ENCODE assay signal across 10 cellular contexts in the genomic region with DNA sequence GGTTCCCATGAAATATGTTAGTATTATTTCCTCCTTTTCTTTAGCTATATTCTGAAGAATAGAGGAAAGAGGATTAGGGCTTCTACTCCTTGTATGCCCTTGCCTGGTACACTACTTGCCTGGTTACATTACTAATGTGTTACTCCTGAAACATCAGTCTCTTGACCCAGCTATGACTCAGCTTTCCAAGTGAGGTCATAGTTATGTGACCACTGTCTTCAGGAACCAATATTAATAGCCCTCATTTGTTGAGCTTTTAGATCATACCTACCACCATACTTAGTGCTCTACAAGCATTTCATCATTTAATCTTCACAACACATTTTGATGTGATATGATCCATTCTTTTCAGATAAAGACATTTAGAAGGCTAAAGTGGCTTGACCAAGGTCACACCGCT.
DNase-seq lines count a peak whose midpoint lies in the region; ATAC-seq, FAIRE-seq and TF ChIP-seq lines count a peak whose summit lies in the region.
"Had no signal": no experiment of that assay in that cellular context is flagged by ENCODE, and none has a peak within 500 bp of the region (broad histone marks: within the 10 kb centered on the region; RNA-seq: fewer than 3 reads in every experiment).

No MANE protein-coding gene starts in this region.

- FAIRE-seq in keratinocyte (lab: Jason Lieb, UNC): peak; percentile 74
- no peak for FAIRE-seq in frontal cortex (lab: Jason Lieb, UNC)

- no peaks in the 10 kb centered on the region for H4K20me1 ChIP-seq in keratinocyte (ENCODE audit: control insufficient read depth, extremely low read depth, insufficient read depth, low read length)

- peaks cover 0 to 1% (median 0%) of the 10 kb centered on the region in 7 donors for H3K9me3 Mint-ChIP-seq in CD4-positive, CD25-positive, alpha-beta regulatory T cell
- H3K9me3 Mint-ChIP-seq: natural killer cell treated with Interleukin-12 subunit alpha and Interleukin-12 subunit beta and Interleukin-15 and Interleukin-18, amount 100 ng/mL, for 72 hours had no signal

- peak overlapping the region in 2 of 3 donors; percentile 21 for H3K27ac Mint-ChIP-seq in CD4-positive, CD25-positive, alpha-beta regulatory T cell
- H3K27ac Mint-ChIP-seq: natural killer cell treated with Interleukin-12 subunit alpha and Interleukin-12 subunit beta and Interleukin-15 and Interleukin-18, amount 100 ng/mL, for 72 hours had no signal

- H3K36me3 ChIP-seq in CD4-positive, CD25-positive, alpha-beta regulatory T cell (ENCODE audit: control insufficient read depth, insufficient read depth, low read length): no peaks in the 10 kb centered on the region
- H3K36me3 ChIP-seq in keratinocyte (ENCODE audit: control insufficient read depth in 2 of 2, extremely low read depth in 1 of 2, insufficient read depth in 2 of 2, low read length in 2 of 2): no peaks in the 10 kb centered on the region

- dilution Hi-C loops in keratinocyte (cut with MboI; ENCODE audit: extremely low pct_ligation_motif_present, low sequenced_read_pairs): no loop called here

- H3K9ac ChIP-seq in keratinocyte (ENCODE audit: control insufficient read depth, extremely low read depth, insufficient read depth, low read length): no peak overlapping the region

- peaks cover 7 to 17% (median 8%) of the 10 kb centered on the region in 4 donors for H3K4me1 Mint-ChIP-seq in CD4-positive, CD25-positive, alpha-beta regulatory T cell

- TF ChIP-seq CTCF in keratinocyte (optimal IDR thresholded peaks at IDR 0.05 in 1 of 3, IDR thresholded peaks at IDR 0.05 in 1 of 3, conservative IDR thresholded peaks at IDR 0.05 in 1 of 3; ENCODE audit: extremely low read depth in 1 of 3, insufficient read depth in 2 of 3, low read length in 3 of 3): no peak

- peaks cover 12% of the 10 kb centered on the region for H3K27me3 ChIP-seq in CD4-positive, CD25-positive, alpha-beta regulatory T cell (ENCODE audit: control insufficient read depth, insufficient read depth, low read length)
- no peaks in the 10 kb centered on the region for H3K27me3 ChIP-seq in keratinocyte (ENCODE audit: control insufficient read depth, extremely low read depth, insufficient read depth, low read length)

- H3K79me2 ChIP-seq in keratinocyte (ENCODE audit: control insufficient read depth, insufficient read depth, low read length): peaks cover 24% of the 10 kb centered on the region

- no peak overlapping the region for H3K27ac ChIP-seq in CD4-positive, CD25-positive, alpha-beta regulatory T cell (ENCODE audit: insufficient read depth, low read length, poor library complexity, severe bottlenecking)
- no peak overlapping the region for H3K27ac ChIP-seq in keratinocyte (ENCODE audit: control insufficient read depth, insufficient read depth, low read length)
- H3K27ac ChIP-seq: VCaP had no signal

- peaks cover 13% of the 10 kb centered on the region for H3K4me1 ChIP-seq in CD4-positive, CD25-positive, alpha-beta regulatory T cell (ENCODE audit: control insufficient read depth, insufficient read depth, low read length, poor library complexity, severe bottlenecking)
- peaks cover 18% of the 10 kb centered on the region for H3K4me1 ChIP-seq in keratinocyte (ENCODE audit: control insufficient read depth, extremely low read depth, insufficient read depth, low read length)

- H3K36me3 Mint-ChIP-seq in CD4-positive, CD25-positive, alpha-beta regulatory T cell: no peaks in the 10 kb centered on the region
- H3K36me3 Mint-ChIP-seq: natural killer cell treated with Interleukin-12 subunit alpha and Interleukin-12 subunit beta and Interleukin-15 and Interleukin-18, amount 100 ng/mL, for 72 hours had no signal

- peaks cover 9% of the 10 kb centered on the region for H3K27me3 Mint-ChIP-seq in CD4-positive, CD25-positive, alpha-beta regulatory T cell

- H3K4me2 ChIP-seq in keratinocyte (ENCODE audit: control insufficient read depth, extremely low read depth, insufficient read depth, low read depth, low read length): peak overlapping the region; percentile 1

- no peak overlapping the region for H3K4me3 ChIP-seq in CD4-positive, CD25-positive, alpha-beta regulatory T cell (ENCODE audit: low read depth, low read length)
- H3K4me3 ChIP-seq in keratinocyte (ENCODE audit: control insufficient read depth in 2 of 3, extremely low read depth in 1 of 3, insufficient read depth in 2 of 3, low read depth in 1 of 3, low read length in 3 of 3): no peak overlapping the region

- no peaks in the 10 kb centered on the region for H3K9me1 ChIP-seq in keratinocyte (ENCODE audit: control insufficient read depth, extremely low read depth, insufficient read depth, low read length)

- no peak overlapping the region for H2AFZ ChIP-seq in keratinocyte (ENCODE audit: control insufficient read depth, low read length)

- no peaks in the 10 kb centered on the region for H3K9me3 ChIP-seq in CD4-positive, CD25-positive, alpha-beta regulatory T cell (ENCODE audit: control insufficient read depth in 2 of 2, low read length in 2 of 2)
- H3K9me3 ChIP-seq in keratinocyte (ENCODE audit: control insufficient read depth, low read depth, low read length): no peaks in the 10 kb centered on the region

- no peak for DNase-seq in CD4-positive, CD25-positive, alpha-beta regulatory T cell
- DNase-seq in NCI-H226 (peak; percentile 79), keratinocyte (ENCODE audit: low read depth, low spot score) (no peak), SIG-M5 (lab: John Stamatoyannopoulos, UW) (no peak), cerebellum (ENCODE audit: low spot score) (no peak), frontal cortex (ENCODE audit: low spot score in 2 of 2) (no peak)
- no peak for DNase-seq in NK-92 treated with Interleukin-12 subunit alpha and Interleukin-12 subunit beta, amount 100 ng/mL, for 24 hours (lab: John Stamatoyannopoulos, UW)

- peak overlapping the region in 1 of 4 donors; percentile 3 for H3K4me3 Mint-ChIP-seq in CD4-positive, CD25-positive, alpha-beta regulatory T cell
- H3K4me3 Mint-ChIP-seq: natural killer cell treated with Interleukin-12 subunit alpha and Interleukin-12 subunit beta and Interleukin-15 and Interleukin-18, amount 100 ng/mL, for 72 hours had no signal

- ATAC-seq in CD4-positive, CD25-positive, alpha-beta regulatory T cell (ENCODE audit: low read depth in 2 of 2): no peak
- ATAC-seq in GM21825 (IDR thresholded peaks at IDR 0.05; ENCODE audit: unreplicated experiment): peak; percentile 45
